ENCODE assay signal across 13 cellular contexts in genomic region chr17:17985555-17985954, GRCh38. TPM values are rescaled to one million over a fixed set of nuclear protein-coding genes. Genes with fewer than 3 reads are reported as not detected.
A peak's percentile ranks its signal among the peaks of the same experiment; 100 is the strongest.
DNase-seq lines count a peak whose midpoint lies in the region; ATAC-seq, FAIRE-seq and TF ChIP-seq lines count a peak whose summit lies in the region.
"Had no signal": no experiment of that assay in that cellular context is flagged by ENCODE, and none has a peak within 500 bp of the region (broad histone marks: within the 10 kb centered on the region; RNA-seq: fewer than 3 reads in every experiment).

No MANE protein-coding gene starts in this region.

- TF ChIP-seq CTCF in GM12864 (IDR thresholded peaks at IDR 0.05; ENCODE audit: low read depth, low read length, missing control alignments) (peak; percentile 65), astrocyte (IDR thresholded peaks at IDR 0.05; ENCODE audit: insufficient read depth, low read depth, low read length) (peak; percentile 23), neural progenitor cell (IDR thresholded peaks at IDR 0.05) (peak; percentile 25)

- no peak overlapping the region for H2AFZ ChIP-seq in astrocyte (ENCODE audit: low read depth, low read length)
- H2AFZ ChIP-seq in neural progenitor cell (replicated peaks) = no peak overlapping the region

- H3K79me2 ChIP-seq in astrocyte (ENCODE audit: insufficient read depth, low read length) (no peaks in the 10 kb centered on the region), neural progenitor cell (ENCODE audit: low read depth) (no peaks in the 10 kb centered on the region)

- H3K36me3 ChIP-seq in astrocyte (ENCODE audit: insufficient read depth, low read length) (no peaks in the 10 kb centered on the region), neural progenitor cell (no peaks in the 10 kb centered on the region)
- H3K36me3 ChIP-seq: SJSA1 had no signal

- H3K9me3 ChIP-seq in astrocyte (ENCODE audit: insufficient read depth, low read depth, low read length) (no peaks in the 10 kb centered on the region), neural progenitor cell (ENCODE audit: low read depth) (no peaks in the 10 kb centered on the region)
- H3K9me3 ChIP-seq: SJSA1 had no signal

- no peaks in the 10 kb centered on the region for H3F3A ChIP-seq in neural progenitor cell (ENCODE audit: low read depth)

- H3K4me1 Mint-ChIP-seq in astrocyte (ENCODE audit: low read depth, unreplicated experiment) = peaks cover 5% of the 10 kb centered on the region
- no peaks in the 10 kb centered on the region for H3K4me1 Mint-ChIP-seq in neural progenitor cell
- H3K4me1 Mint-ChIP-seq: stimulated activated memory B cell treated with anti-CD40 and anti-IgM and Interleukin-4, amounts not matched to agents 10 μg/mL and 1 μg/mL and 100 μg/mL, for 72 hours had no signal

- H3K4me3 ChIP-seq in GM12864 (ENCODE audit: low read depth, low read length) (no peak overlapping the region), astrocyte (ENCODE audit: insufficient read depth, low read depth, low read length) (no peak overlapping the region), neural progenitor cell (no peak overlapping the region)
- H3K4me3 ChIP-seq: SJSA1 had no signal

- H3K27me3 Mint-ChIP-seq in astrocyte (ENCODE audit: low read depth, unreplicated experiment) (no peaks in the 10 kb centered on the region), neural progenitor cell (ENCODE audit: insufficient read depth, low read depth) (peaks cover 8% of the 10 kb centered on the region)
- H3K27me3 Mint-ChIP-seq: activated naive CD8-positive, alpha-beta T cell; effector memory CD8-positive, alpha-beta T cell; natural killer cell treated with Interleukin-12 subunit alpha and Interleukin-12 subunit beta and Interleukin-15 and Interleukin-18, amount 100 ng/mL, for 72 hours; stimulated activated memory B cell treated with anti-CD40 and anti-IgM and Interleukin-4, amounts not matched to agents 10 μg/mL and 1 μg/mL and 100 μg/mL, for 72 hours had no signal

- H3K27ac Mint-ChIP-seq in astrocyte (ENCODE audit: unreplicated experiment) (no peak overlapping the region), neural progenitor cell (no peak overlapping the region)
- H3K27ac Mint-ChIP-seq: activated naive CD8-positive, alpha-beta T cell; effector memory CD8-positive, alpha-beta T cell; natural killer cell treated with Interleukin-12 subunit alpha and Interleukin-12 subunit beta and Interleukin-15 and Interleukin-18, amount 100 ng/mL, for 72 hours; stimulated activated memory B cell treated with anti-CD40 and anti-IgM and Interleukin-4, amounts not matched to agents 10 μg/mL and 1 μg/mL and 100 μg/mL, for 72 hours had no signal

- TF ChIP-seq RAD21 in Ishikawa (IDR thresholded peaks at IDR 0.05; ENCODE audit: low read depth) = peak; percentile 42; the same call in 1 of the 2 replicates

- ATAC-seq in HG03520 (IDR thresholded peaks at IDR 0.05; ENCODE audit: unreplicated experiment) (no peak), GM19351 (IDR thresholded peaks at IDR 0.05; ENCODE audit: unreplicated experiment) (no peak), GM18873 (IDR thresholded peaks at IDR 0.05; ENCODE audit: low FRiP score, unreplicated experiment) (no peak)
- ATAC-seq: effector memory CD8-positive, alpha-beta T cell; stimulated activated memory B cell treated with anti-CD40 and anti-IgM and Interleukin-4, amounts not matched to agents 10 μg/mL and 1 μg/mL and 100 μg/mL, for 72 hours had no signal

- H3K9ac ChIP-seq in astrocyte (ENCODE audit: low read length) = no peak overlapping the region
- no peak overlapping the region for H3K9ac ChIP-seq in neural progenitor cell

- H3K9me3 Mint-ChIP-seq in astrocyte (ENCODE audit: unreplicated experiment) (no peaks in the 10 kb centered on the region), neural progenitor cell (no peaks in the 10 kb centered on the region)
- H3K9me3 Mint-ChIP-seq: effector memory CD8-positive, alpha-beta T cell; natural killer cell treated with Interleukin-12 subunit alpha and Interleukin-12 subunit beta and Interleukin-15 and Interleukin-18, amount 100 ng/mL, for 72 hours; stimulated activated memory B cell treated with anti-CD40 and anti-IgM and Interleukin-4, amounts not matched to agents 10 μg/mL and 1 μg/mL and 100 μg/mL, for 72 hours had no signal

- H3K4me2 ChIP-seq in astrocyte (ENCODE audit: low read length) = no peak overlapping the region
- no peak overlapping the region for H3K4me2 ChIP-seq in neural progenitor cell

- FAIRE-seq in astrocyte (lab: Jason Lieb, UNC) = no peak

- no peaks in the 10 kb centered on the region for H4K20me1 ChIP-seq in astrocyte (ENCODE audit: insufficient read depth, low read length)
- H4K20me1 ChIP-seq in neural progenitor cell (ENCODE audit: low read depth) = no peaks in the 10 kb centered on the region

- H3K4me3 Mint-ChIP-seq in astrocyte (ENCODE audit: unreplicated experiment) (no peak overlapping the region), neural progenitor cell (no peak overlapping the region)
- H3K4me3 Mint-ChIP-seq: activated naive CD8-positive, alpha-beta T cell; effector memory CD8-positive, alpha-beta T cell; natural killer cell treated with Interleukin-12 subunit alpha and Interleukin-12 subunit beta and Interleukin-15 and Interleukin-18, amount 100 ng/mL, for 72 hours; stimulated activated memory B cell treated with anti-CD40 and anti-IgM and Interleukin-4, amounts not matched to agents 10 μg/mL and 1 μg/mL and 100 μg/mL, for 72 hours had no signal

- DNase-seq in GM12864 (ENCODE audit: low read depth) (peak; percentile 21), astrocyte (ENCODE audit: low read depth) (no peak), neural progenitor cell (ENCODE audit: low spot score) (no peak)
- DNase-seq: activated CD4-positive, alpha-beta T cell treated with anti-CD3 and anti-CD28 coated beads, Interleukin-2, amount 50 U/mL, for 1 hour; effector memory CD8-positive, alpha-beta T cell had no signal

- TF ChIP-seq EP300 in Ishikawa (IDR thresholded peaks at IDR 0.05; ENCODE audit: borderline replicate concordance) = no peak

- H3K27me3 ChIP-seq in astrocyte (ENCODE audit: insufficient read depth, low read length) (no peaks in the 10 kb centered on the region), neural progenitor cell (no peaks in the 10 kb centered on the region)
- H3K27me3 ChIP-seq: SJSA1 had no signal

- H3K27ac ChIP-seq in astrocyte (ENCODE audit: low read depth, low read length) = no peak overlapping the region
- no peak overlapping the region for H3K27ac ChIP-seq in neural progenitor cell
- H3K27ac ChIP-seq: SJSA1 had no signal

- H3K36me3 Mint-ChIP-seq in astrocyte (ENCODE audit: low read depth, unreplicated experiment) = no peaks in the 10 kb centered on the region
- H3K36me3 Mint-ChIP-seq in neural progenitor cell = no peaks in the 10 kb centered on the region
- H3K36me3 Mint-ChIP-seq: activated naive CD8-positive, alpha-beta T cell; natural killer cell treated with Interleukin-12 subunit alpha and Interleukin-12 subunit beta and Interleukin-15 and Interleukin-18, amount 100 ng/mL, for 72 hours; stimulated activated memory B cell treated with anti-CD40 and anti-IgM and Interleukin-4, amounts not matched to agents 10 μg/mL and 1 μg/mL and 100 μg/mL, for 72 hours had no signal

- H3K4me1 ChIP-seq in astrocyte (ENCODE audit: insufficient read depth, low read length) (peaks cover 9% of the 10 kb centered on the region), neural progenitor cell (no peaks in the 10 kb centered on the region)

TF ChIP-seq in Ishikawa, 13 proteins besides CTCF, POLR2A, EP300 and RAD21:
- TF ChIP-seq NFIC (IDR thresholded peaks at IDR 0.05) = no peak
- no peak for TF ChIP-seq ZBTB7A (IDR thresholded peaks at IDR 0.05; ENCODE audit: low read depth)
- no peak for TF ChIP-seq CEBPB (IDR thresholded peaks at IDR 0.05)

RNA-seq across cellular contexts. Expression of gene DRC3, which starts 12.9 kb away (rescaled TPM):
- 0.43 and 1.1 TPM in 2 replicates for total RNA-seq in astrocyte
- 0.07 and 0.81 TPM in 2 replicates for total RNA-seq in neural progenitor cell (ENCODE audit: low replicate concordance)

RNA-seq across cellular contexts. Expression of gene TOM1L2, which starts 13.4 kb away (rescaled TPM):
- total RNA-seq in astrocyte = 50.3 and 54.4 TPM in 2 replicates
- total RNA-seq in neural progenitor cell (ENCODE audit: low replicate concordance) = 4.3 and 6.5 TPM in 2 replicates

RNA-seq across cellular contexts. Expression of gene ATPAF2, which starts 53.4 kb away (rescaled TPM):
- total RNA-seq in astrocyte (24.8 and 27.9 TPM in 2 replicates), neural progenitor cell (ENCODE audit: low replicate concordance) (9.6 and 17.5 TPM in 2 replicates)

RNA-seq across cellular contexts. Expression of gene GID4, which starts 53.7 kb away (rescaled TPM):
- total RNA-seq in astrocyte (9.2 and 9.9 TPM in 2 replicates), neural progenitor cell (ENCODE audit: low replicate concordance) (10.6 and 15.1 TPM in 2 replicates)
